In the genomic region with DNA sequence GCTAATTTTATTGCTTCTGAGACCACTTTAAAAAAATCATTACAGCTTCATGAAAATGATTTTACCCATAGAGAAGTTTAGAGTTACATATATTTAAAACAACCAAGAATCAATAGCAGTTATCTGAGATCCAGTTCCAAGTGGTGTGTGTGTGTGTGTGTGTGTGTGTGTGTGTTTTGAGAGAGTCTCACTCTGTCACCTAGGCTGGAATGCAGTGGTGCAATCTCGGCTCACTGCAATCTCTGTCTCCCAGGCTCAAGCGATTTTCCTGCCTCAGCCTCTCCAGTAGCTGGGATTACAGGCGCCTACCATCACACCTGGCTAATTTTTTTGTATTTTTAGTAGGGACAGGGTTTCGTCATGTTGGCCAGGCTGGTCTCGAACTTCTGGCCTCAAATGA, we compare ENCODE assay signal across 16 cellular contexts. TPM values are rescaled to one million over a fixed set of nuclear protein-coding genes. Genes with fewer than 3 reads are reported as not detected.
"Had no signal": no experiment of that assay in that cellular context is flagged by ENCODE, and none has a peak within 500 bp of the region (broad histone marks: within the 10 kb centered on the region; RNA-seq: fewer than 3 reads in every experiment).

No MANE protein-coding gene starts in this region.

RNA-seq across cellular contexts. Expression of gene PYGL, which starts 24.8 kb away (rescaled TPM):
- polyA plus RNA-seq: neural cell had no signal

RNA-seq across cellular contexts. Expression of gene ABHD12B, which starts 47.7 kb away (rescaled TPM):
- total RNA-seq: kidney, left ventricle myocardium inferior, lung microvascular endothelial cell, mesenteric fat pad, myocyte, osteocyte, posterior vena cava, psoas muscle, sciatic nerve, spleen, temporal lobe, tibial nerve, urinary bladder, vagina had no signal
- polyA plus RNA-seq: naive thymus-derived CD4-positive, alpha-beta T cell; neural cell; psoas muscle; spleen; urinary bladder had no signal
